In genomic region chr9:134680393-134681060, GRCh38 we compare ENCODE assay signal across 22 cellular contexts. TPM values are rescaled to one million over a fixed set of nuclear protein-coding genes. Genes with fewer than 3 reads are reported as not detected.
DNase-seq lines count a peak whose midpoint lies in the region; ATAC-seq and TF ChIP-seq lines count a peak whose summit lies in the region.
"Had no signal": no experiment of that assay in that cellular context is flagged by ENCODE, and none has a peak within 500 bp of the region (broad histone marks: within the 10 kb centered on the region; RNA-seq: fewer than 3 reads in every experiment).

No MANE protein-coding gene starts in this region.

- H3K4me3 Mint-ChIP-seq in natural killer cell treated with Interleukin-12 subunit alpha and Interleukin-12 subunit beta and Interleukin-15 and Interleukin-18, amount 100 ng/mL, for 72 hours, result no peak overlapping the region
- no peak overlapping the region for H3K4me3 Mint-ChIP-seq in natural killer cell

- TF ChIP-seq CTCF in natural killer cell (IDR thresholded peaks at IDR 0.05), result no peak
- TF ChIP-seq CTCF in vagina (IDR thresholded peaks at IDR 0.05), result no peak

- H3K4me1 ChIP-seq in vagina, result peaks cover 74% of the 10 kb centered on the region

- H3K27me3 Mint-ChIP-seq in natural killer cell treated with Interleukin-12 subunit alpha and Interleukin-12 subunit beta and Interleukin-15 and Interleukin-18, amount 100 ng/mL, for 72 hours, result peaks cover 0 to 8% of the 10 kb centered on the region in 2 donors
- peaks cover 4 to 7% of the 10 kb centered on the region in 2 donors for H3K27me3 Mint-ChIP-seq in natural killer cell (ENCODE audit: low read depth in 2 of 2)

- ATAC-seq in natural killer cell treated with Interleukin-12 subunit alpha and Interleukin-12 subunit beta and Interleukin-15 and Interleukin-18, amount 100 ng/mL, for 72 hours, result peak; percentile 17 to 29
- ATAC-seq in natural killer cell (no peak), left ventricle myocardium superior (no peak)
- ATAC-seq: HCT116 had no signal

- no peaks in the 10 kb centered on the region for H3K27me3 ChIP-seq in vagina
- H3K27me3 ChIP-seq: upper lobe of left lung had no signal

- H3K9me3 Mint-ChIP-seq in natural killer cell treated with Interleukin-12 subunit alpha and Interleukin-12 subunit beta and Interleukin-15 and Interleukin-18, amount 100 ng/mL, for 72 hours, result no peaks in the 10 kb centered on the region
- H3K9me3 Mint-ChIP-seq in natural killer cell, result no peaks in the 10 kb centered on the region

- no peak for DNase-seq in natural killer cell treated with Interleukin-12 subunit alpha and Interleukin-12 subunit beta and Interleukin-15 and Interleukin-18, amount 100 ng/mL, for 72 hours (ENCODE audit: low spot score)
- no peak for DNase-seq in natural killer cell
- DNase-seq in left ventricle myocardium superior, result peak; percentile 26
- peak; percentile 76 for DNase-seq in posterior vena cava (ENCODE audit: low spot score)
- DNase-seq in vagina (ENCODE audit: extremely low spot score in 2 of 2), result no peak
- DNase-seq in HuH-7.5 (ENCODE audit: low spot score), result no peak
- no peak for DNase-seq in NCI-H1048 (lab: John Stamatoyannopoulos, UW)
- no peak for DNase-seq in COLO829 (ENCODE audit: low spot score)
- DNase-seq: activated CD8-positive, alpha-beta memory T cell treated with anti-CD3 and anti-CD28 coated beads for 24 hours; activated effector memory CD4-positive, alpha-beta T cell treated with Interleukin-2 at 50 U/mL for 16 hours; cerebellar nuclear complex; glutamatergic neuron; Karpas-422; kidney glomerular epithelial cell; NCI-H1436 treated with DMSO at 0.1 percent for 48 hours; NCI-H2107; NCI-H748 treated with DMSO at 0.1 percent for 48 hours; stimulated activated CD8-positive, alpha-beta memory T cell treated with anti-CD3 and anti-CD28 coated beads, Interleukin-4, amount 100 ng/mL, for 48 hours; T-helper 2 cell had no signal

- no peak overlapping the region for H3K27ac Mint-ChIP-seq in natural killer cell treated with Interleukin-12 subunit alpha and Interleukin-12 subunit beta and Interleukin-15 and Interleukin-18, amount 100 ng/mL, for 72 hours
- H3K27ac Mint-ChIP-seq in natural killer cell, result no peak overlapping the region

- intact Hi-C loops in natural killer cell (cut with micrococcal nuclease) (no loop called here), left ventricle myocardium superior (cut with micrococcal nuclease) (no loop called here), posterior vena cava (cut with DNase I) (no loop called here), vagina (cut with DNase I) (no loop called here)

- H3K36me3 ChIP-seq in vagina, result no peaks in the 10 kb centered on the region
- H3K36me3 ChIP-seq: upper lobe of left lung had no signal

- no peaks in the 10 kb centered on the region for H3K9me3 ChIP-seq in vagina
- H3K9me3 ChIP-seq: upper lobe of left lung had no signal

- H3K4me1 Mint-ChIP-seq in natural killer cell treated with Interleukin-12 subunit alpha and Interleukin-12 subunit beta and Interleukin-15 and Interleukin-18, amount 100 ng/mL, for 72 hours (ENCODE audit: low read depth in 2 of 2), result peaks cover 0 to 2% of the 10 kb centered on the region in 2 donors
- no peaks in the 10 kb centered on the region for H3K4me1 Mint-ChIP-seq in natural killer cell

- TF ChIP-seq POLR2A in vagina (IDR thresholded peaks at IDR 0.05), result no peak

- peaks cover 5% of the 10 kb centered on the region for H3K36me3 Mint-ChIP-seq in natural killer cell treated with Interleukin-12 subunit alpha and Interleukin-12 subunit beta and Interleukin-15 and Interleukin-18, amount 100 ng/mL, for 72 hours
- H3K36me3 Mint-ChIP-seq in natural killer cell, result no peaks in the 10 kb centered on the region

- H3K27ac ChIP-seq in vagina, result peak overlapping the region; percentile 50
- H3K27ac ChIP-seq: C4-2B, upper lobe of left lung had no signal

- no peak overlapping the region for H3K4me3 ChIP-seq in vagina
- H3K4me3 ChIP-seq: upper lobe of left lung had no signal

RNA-seq across cellular contexts. Expression of gene COL5A1, which starts 38.9 kb away (rescaled TPM):
- not detected for total RNA-seq in natural killer cell treated with Interleukin-12 subunit alpha and Interleukin-12 subunit beta and Interleukin-15 and Interleukin-18, amount 100 ng/mL, for 72 hours
- total RNA-seq in natural killer cell (under 1 TPM; 0.11 to 0.28 (median 0.23) TPM), left ventricle myocardium superior (14.8 TPM), posterior vena cava (100 to 1,000 TPM in 1 of 2 donors, 10 to 100 TPM in 1; 71.1 to 196 TPM), vagina (36.6 TPM)

Comparison
In these comparisons a context has a peak if more than half of its experiments do, and no peak if none do; other contexts are left out.
1. ATAC-seq: peak in natural killer cell treated with Interleukin-12 subunit alpha and Interleukin-12 subunit beta and Interleukin-15 and Interleukin-18, amount 100 ng/mL, for 72 hours (2 of 2); none in natural killer cell (0 of 3) and left ventricle myocardium superior (single experiment).
2. DNase-seq: peak in left ventricle myocardium superior (single experiment) and posterior vena cava (single experiment); none in natural killer cell treated with Interleukin-12 subunit alpha and Interleukin-12 subunit beta and Interleukin-15 and Interleukin-18, amount 100 ng/mL, for 72 hours (single experiment), natural killer cell (single experiment), vagina (0 of 2), HuH-7.5 (single experiment), NCI-H1048 (single experiment) and COLO829 (single experiment).
3. RNA of gene COL5A1, which starts 38.9 kb away (total RNA-seq): 71.1 to 196 TPM in posterior vena cava, 36.6 TPM in vagina (single experiment) and 14.8 TPM in left ventricle myocardium superior (single experiment); 0.11 to 0.28 TPM in natural killer cell and not detected in natural killer cell treated with Interleukin-12 subunit alpha and Interleukin-12 subunit beta and Interleukin-15 and Interleukin-18, amount 100 ng/mL, for 72 hours; every median in the first group is over 10 times any median in the second.